Comparison of ENCODE assay signal across 23 cellular contexts in genomic region chr5:97991236-97991635, GRCh38.
"Had no signal": no experiment of that assay in that cellular context is flagged by ENCODE, and none has a peak within 500 bp of the region (broad histone marks: within the 10 kb centered on the region; RNA-seq: fewer than 3 reads in every experiment).

No MANE protein-coding gene starts in this region.

- H3K36me3 ChIP-seq: ovary, prostate gland, right lobe of liver, sigmoid colon, stomach, thoracic aorta, thyroid gland, tibial nerve, upper lobe of right lung, uterus had no signal

- H3K9ac ChIP-seq: parathyroid adenoma had no signal

- H3K4me1 ChIP-seq: parathyroid adenoma, prostate gland, right lobe of liver, sigmoid colon, stomach, thyroid gland, tibial nerve, upper lobe of right lung, uterus had no signal

- H3K27ac ChIP-seq: ovary, parathyroid adenoma, prostate gland, right lobe of liver, sigmoid colon, stomach, thoracic aorta, thyroid gland, tibial nerve, upper lobe of right lung, uterus had no signal

- H3K4me3 ChIP-seq: ovary, prostate gland, right lobe of liver, sigmoid colon, stomach, thoracic aorta, thyroid gland, tibial nerve, upper lobe of right lung, uterus had no signal

- H3K9me3 ChIP-seq: ovary, prostate gland, right lobe of liver, thoracic aorta, thyroid gland, tibial nerve, upper lobe of right lung, uterus had no signal

- DNase-seq: naive B cell; naive thymus-derived CD8-positive, alpha-beta T cell; nephron progenitor cell; occipital lobe; ovary; posterior cingulate gyrus; right lobe of liver; sigmoid colon; small intestine; stimulated activated CD4-positive, alpha-beta T cell treated with anti-CD3 and anti-CD28 coated beads, Interleukin-15, amount 100 ng/mL, for 24 hours; stimulated activated CD4-positive, alpha-beta T cell treated with anti-CD3 and anti-CD28 coated beads, Interleukin-2, amount 100 ng/mL, for 24 hours; stimulated activated CD4-positive, alpha-beta T cell treated with anti-CD3 and anti-CD28 coated beads, Interleukin-2, amount 100 ng/mL, for 48 hours; stimulated activated CD4-positive, alpha-beta T cell treated with anti-CD3 and anti-CD28 coated beads, Interleukin-4, amount 100 ng/mL, for 24 hours; stimulated activated naive B cell treated with anti-CD40 and anti-IgM and Interleukin-4, amounts not matched to agents 10 μg/mL and 1 μg/mL and 100 μg/mL, for 72 hours; stimulated activated naive CD4-positive, alpha-beta T cell treated with Interleukin-2 at 50 U/mL for 16 hours; stomach; thyroid gland; upper lobe of right lung; uterus had no signal

- H3K27me3 ChIP-seq: ovary, right lobe of liver, sigmoid colon, stomach, thyroid gland, tibial nerve, upper lobe of right lung, uterus had no signal

- H2AFZ ChIP-seq: parathyroid adenoma had no signal
